ENCODE assay signal across 2 cellular contexts in the genomic region with DNA sequence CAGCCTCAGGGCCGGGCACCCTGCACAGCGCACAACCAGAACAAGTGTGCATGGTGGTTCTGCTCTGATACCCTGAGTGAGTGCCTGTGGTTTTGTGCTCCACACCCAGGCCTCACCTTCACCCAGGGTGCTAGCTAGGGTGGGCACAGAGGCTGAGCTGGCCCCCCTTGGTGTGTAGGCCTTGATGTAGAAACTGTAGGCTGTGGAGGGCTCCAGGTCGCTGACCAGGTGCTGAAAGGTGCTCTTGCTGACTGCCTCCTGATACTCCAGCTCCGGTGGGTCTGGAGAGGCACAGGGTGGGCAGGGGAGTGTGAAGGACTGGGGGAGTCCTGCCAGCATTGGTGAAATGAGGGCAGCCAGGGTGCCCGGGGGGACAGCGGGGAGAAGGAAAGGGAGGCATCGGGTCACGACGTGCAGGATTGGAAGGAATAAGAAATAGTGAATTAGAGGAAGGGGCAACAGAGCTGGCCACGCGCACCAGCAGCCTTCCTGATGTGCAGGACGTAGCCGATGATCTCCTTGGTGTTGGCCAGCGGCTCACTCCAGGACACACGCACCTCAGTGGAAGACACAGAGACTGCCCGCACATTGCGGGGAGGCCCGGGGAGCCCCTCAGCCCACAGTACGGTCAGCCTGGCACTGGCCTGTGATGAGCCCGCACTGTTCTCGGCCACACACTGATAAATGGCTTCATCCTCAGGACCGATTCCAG.
TF ChIP-seq lines count a peak whose summit lies in the region.

No MANE protein-coding gene starts in this region.

TF ChIP-seq in HCT116, 20 proteins besides CTCF, POLR2A, EP300 and RAD21:
- TF ChIP-seq ZNF274 (IDR thresholded peaks at IDR 0.05; ENCODE audit: low read depth, low read length) = no peak
- TF ChIP-seq, protein P1, sequence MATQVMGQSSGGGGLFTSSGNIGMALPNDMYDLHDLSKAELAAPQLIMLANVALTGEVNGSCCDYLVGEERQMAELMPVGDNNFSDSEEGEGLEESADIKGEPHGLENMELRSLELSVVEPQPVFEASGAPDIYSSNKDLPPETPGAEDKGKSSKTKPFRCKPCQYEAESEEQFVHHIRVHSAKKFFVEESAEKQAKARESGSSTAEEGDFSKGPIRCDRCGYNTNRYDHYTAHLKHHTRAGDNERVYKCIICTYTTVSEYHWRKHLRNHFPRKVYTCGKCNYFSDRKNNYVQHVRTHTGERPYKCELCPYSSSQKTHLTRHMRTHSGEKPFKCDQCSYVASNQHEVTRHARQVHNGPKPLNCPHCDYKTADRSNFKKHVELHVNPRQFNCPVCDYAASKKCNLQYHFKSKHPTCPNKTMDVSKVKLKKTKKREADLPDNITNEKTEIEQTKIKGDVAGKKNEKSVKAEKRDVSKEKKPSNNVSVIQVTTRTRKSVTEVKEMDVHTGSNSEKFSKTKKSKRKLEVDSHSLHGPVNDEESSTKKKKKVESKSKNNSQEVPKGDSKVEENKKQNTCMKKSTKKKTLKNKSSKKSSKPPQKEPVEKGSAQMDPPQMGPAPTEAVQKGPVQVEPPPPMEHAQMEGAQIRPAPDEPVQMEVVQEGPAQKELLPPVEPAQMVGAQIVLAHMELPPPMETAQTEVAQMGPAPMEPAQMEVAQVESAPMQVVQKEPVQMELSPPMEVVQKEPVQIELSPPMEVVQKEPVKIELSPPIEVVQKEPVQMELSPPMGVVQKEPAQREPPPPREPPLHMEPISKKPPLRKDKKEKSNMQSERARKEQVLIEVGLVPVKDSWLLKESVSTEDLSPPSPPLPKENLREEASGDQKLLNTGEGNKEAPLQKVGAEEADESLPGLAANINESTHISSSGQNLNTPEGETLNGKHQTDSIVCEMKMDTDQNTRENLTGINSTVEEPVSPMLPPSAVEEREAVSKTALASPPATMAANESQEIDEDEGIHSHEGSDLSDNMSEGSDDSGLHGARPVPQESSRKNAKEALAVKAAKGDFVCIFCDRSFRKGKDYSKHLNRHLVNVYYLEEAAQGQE (IDR thresholded peaks at IDR 0.05; ENCODE audit: low read depth) = peak; percentile 37

TF ChIP-seq in K562, 482 proteins besides CTCF, POLR2A, EP300 and RAD21:
- TF ChIP-seq EHMT2 (IDR thresholded peaks at IDR 0.05) (peak; percentile 68; the same call in 1 of the 2 replicates), ZNF449 (CRISPR knock-in tag; IDR thresholded peaks at IDR 0.05) (no peak), MIER1 (IDR thresholded peaks at IDR 0.05; ENCODE audit: low read depth) (peak; percentile 72; the same call in 1 of the 2 replicates)
